ENCODE assay signal across 10 cellular contexts in the genomic region with DNA sequence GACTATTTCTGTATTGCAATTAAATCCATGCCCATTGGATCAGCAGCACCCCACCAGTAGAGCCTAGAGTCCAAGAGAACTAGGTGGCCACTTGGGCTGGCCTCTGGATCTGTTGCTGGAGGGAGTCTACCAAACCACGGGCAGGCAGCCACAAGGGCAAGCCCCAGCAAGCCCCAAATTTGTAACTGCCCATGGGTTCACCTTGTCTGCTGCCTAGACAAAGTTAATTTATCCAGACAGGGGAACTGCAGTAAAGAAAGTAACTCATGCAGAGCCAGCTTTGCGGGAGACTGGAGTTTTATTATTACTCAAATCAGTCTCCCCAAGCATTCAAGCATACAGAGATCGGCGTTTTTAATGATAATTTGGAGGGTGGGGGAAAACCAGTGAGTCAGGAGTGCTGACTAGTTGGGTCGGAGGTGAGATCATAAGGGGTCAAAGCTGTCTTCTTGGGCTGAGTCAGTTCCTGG.
A peak's percentile ranks its signal among the peaks of the same experiment; 100 is the strongest.
DNase-seq lines count a peak whose midpoint lies in the region; ATAC-seq, FAIRE-seq and TF ChIP-seq lines count a peak whose summit lies in the region.
"Had no signal": no experiment of that assay in that cellular context is flagged by ENCODE, and none has a peak within 500 bp of the region (broad histone marks: within the 10 kb centered on the region; RNA-seq: fewer than 3 reads in every experiment).

No MANE protein-coding gene starts in this region.

- POLR2A ChIA-PET in HepG2 (lab: Yijun Ruan, JAX) = no interaction called here

- H3K36me3 Mint-ChIP-seq in activated naive CD4-positive, alpha-beta T cell treated with anti-CD3 and anti-CD28 coated beads, Interleukin-2, amount 50 U/mL, for 24 hours = peaks cover 3% of the 10 kb centered on the region
- H3K36me3 Mint-ChIP-seq in activated naive CD4-positive, alpha-beta T cell treated with anti-CD3 and anti-CD28 coated beads, Interleukin-2, amount 10 ng/mL, durations not matched to agents 7 days and 5 days = no peaks in the 10 kb centered on the region
- no peaks in the 10 kb centered on the region for H3K36me3 Mint-ChIP-seq in endodermal cell (ENCODE audit: low read depth)

- BruUV-seq in HepG2 (replicated peaks; lab: Mats Ljungman, UMichigan) = no TSS peak

- peaks cover 19% of the 10 kb centered on the region for H3K4me1 ChIP-seq in HepG2 (ENCODE audit: insufficient read depth, low read length)
- no peaks in the 10 kb centered on the region for H3K4me1 ChIP-seq in endodermal cell (ENCODE audit: control insufficient read depth, insufficient read depth, low read length)

- H3K4me1 Mint-ChIP-seq in activated naive CD4-positive, alpha-beta T cell treated with anti-CD3 and anti-CD28 coated beads, Interleukin-2, amount 50 U/mL, for 24 hours = peaks cover 3% of the 10 kb centered on the region
- no peaks in the 10 kb centered on the region for H3K4me1 Mint-ChIP-seq in activated naive CD4-positive, alpha-beta T cell treated with anti-CD3 and anti-CD28 coated beads, Interleukin-2, amount 10 ng/mL, durations not matched to agents 7 days and 5 days
- H3K4me1 Mint-ChIP-seq in endodermal cell = no peaks in the 10 kb centered on the region

- CTCF ChIA-PET in activated naive CD4-positive, alpha-beta T cell treated with anti-CD3 and anti-CD28 coated beads, Interleukin-2, amount 10 ng/mL, durations not matched to agents 7 days and 5 days (lab: Charles Lee) = no interaction called here
- CTCF ChIA-PET in HepG2 (lab: Yijun Ruan, JAX; ENCODE audit: low intra/inter-chr PET ratio, low total read pairs) = no interaction called here

- H3K27me3 Mint-ChIP-seq in activated naive CD4-positive, alpha-beta T cell treated with anti-CD3 and anti-CD28 coated beads, Interleukin-2, amount 50 U/mL, for 24 hours = peaks cover 3% of the 10 kb centered on the region
- H3K27me3 Mint-ChIP-seq in activated naive CD4-positive, alpha-beta T cell treated with anti-CD3 and anti-CD28 coated beads, Interleukin-2, amount 10 ng/mL, durations not matched to agents 7 days and 5 days = no peaks in the 10 kb centered on the region
- H3K27me3 Mint-ChIP-seq in endodermal cell (ENCODE audit: insufficient read depth) = peaks cover 6% of the 10 kb centered on the region
- H3K27me3 Mint-ChIP-seq: B cell had no signal

- H3K9me3 ChIP-seq in HepG2 (ENCODE audit: low read length) (peaks cover 13% of the 10 kb centered on the region; the same call in 1 of the 2 replicates), endodermal cell (ENCODE audit: control insufficient read depth, low read length) (peaks cover 27% of the 10 kb centered on the region)

- peak overlapping the region; percentile 8 for H3K27ac Mint-ChIP-seq in activated naive CD4-positive, alpha-beta T cell treated with anti-CD3 and anti-CD28 coated beads, Interleukin-2, amount 50 U/mL, for 24 hours
- no peak overlapping the region for H3K27ac Mint-ChIP-seq in activated naive CD4-positive, alpha-beta T cell treated with anti-CD3 and anti-CD28 coated beads, Interleukin-2, amount 10 ng/mL, durations not matched to agents 7 days and 5 days
- no peak overlapping the region for H3K27ac Mint-ChIP-seq in endodermal cell
- H3K27ac Mint-ChIP-seq: B cell had no signal

- no peak for FAIRE-seq in HepG2 (lab: Jason Lieb, UNC)

- in situ Hi-C loops in HepG2 (cut with HindIII; ENCODE audit: extremely low pct_ligation_motif_present, low pct_unique_long_range_greater_than_20kb) = no loop called here

- peaks cover 9% of the 10 kb centered on the region for H3K9me3 Mint-ChIP-seq in activated naive CD4-positive, alpha-beta T cell treated with anti-CD3 and anti-CD28 coated beads, Interleukin-2, amount 50 U/mL, for 24 hours
- H3K9me3 Mint-ChIP-seq in activated naive CD4-positive, alpha-beta T cell treated with anti-CD3 and anti-CD28 coated beads, Interleukin-2, amount 10 ng/mL, durations not matched to agents 7 days and 5 days = peaks cover 8% of the 10 kb centered on the region
- peaks cover 30% of the 10 kb centered on the region for H3K9me3 Mint-ChIP-seq in endodermal cell

- H4K20me1 ChIP-seq in HepG2 (ENCODE audit: insufficient read depth, low read length) = no peaks in the 10 kb centered on the region

- H3K27ac ChIP-seq in HepG2 (ENCODE audit: extremely low read length, insufficient read depth, low read length) (no peak overlapping the region), endodermal cell (ENCODE audit: low read depth, low read length) (no peak overlapping the region)
- H3K27ac ChIP-seq: cardiac muscle cell had no signal

- H3K4me3 ChIP-seq in lower leg skin (ENCODE audit: low read depth, poor library complexity, severe bottlenecking) (no peak overlapping the region), HepG2 (replicated peaks in 1 of 3; ENCODE audit: insufficient read depth in 1 of 3, low read depth in 2 of 3, low read length in 3 of 3) (no peak overlapping the region), endodermal cell (ENCODE audit: low read length) (no peak overlapping the region)
- H3K4me3 ChIP-seq: cardiac muscle cell had no signal

- DNase-seq in activated naive CD4-positive, alpha-beta T cell treated with anti-CD3 and anti-CD28 coated beads, Interleukin-2, amount 10 ng/mL, durations not matched to agents 7 days and 5 days = no peak
- DNase-seq in activated CD8-positive, alpha-beta memory T cell treated with anti-CD3 and anti-CD28 coated beads, Interleukin-2, amount 50 U/mL, for 48 hours = peak; percentile 61
- peak; percentile 48 for DNase-seq in stimulated activated naive CD8-positive, alpha-beta T cell treated with anti-CD3 and anti-CD28 coated beads, Interleukin-15, Interleukin-2, amounts not matched to agents 100 U/mL and 50 U/mL, for 24 hours
- no peak for DNase-seq in lower leg skin (ENCODE audit: low spot score in 2 of 2)
- DNase-seq in HepG2 (ENCODE audit: low spot score) = no peak
- no peak for DNase-seq in endodermal cell

- 50 to 56% methylated on average over 5 of the region's 5 CpGs for WGBS in lower leg skin, 2 donors
- 23% methylated on average over 5 of the region's 5 CpGs for WGBS in HepG2 (ENCODE audit: low lambda C conversion rate)
- 86% methylated on average over 5 of the region's 5 CpGs; no CpG with 5 or more reads in 1 of the 2 experiments for WGBS in endodermal cell (ENCODE audit: insufficient coverage in 1 of 2, insufficient read length in 1 of 2), 2 experiments

- H2AFZ ChIP-seq in HepG2 (ENCODE audit: low read length) = no peak overlapping the region

- TF ChIP-seq RAD21 in HepG2 (CRISPR knock-in tag; IDR thresholded peaks at IDR 0.05) = no peak

- intact Hi-C loops in lower leg skin (cut with DNase I; ENCODE audit: low total_unique reads) = no loop called here
- intact Hi-C loops in HepG2 (cut with micrococcal nuclease; ENCODE audit: unreplicated experiment) = no loop called here

- no peaks in the 10 kb centered on the region for H3K79me2 ChIP-seq in HepG2 (ENCODE audit: insufficient read depth, low read length)

- no peak overlapping the region for H3K4me3 Mint-ChIP-seq in activated naive CD4-positive, alpha-beta T cell treated with anti-CD3 and anti-CD28 coated beads, Interleukin-2, amount 50 U/mL, for 24 hours
- H3K4me3 Mint-ChIP-seq in activated naive CD4-positive, alpha-beta T cell treated with anti-CD3 and anti-CD28 coated beads, Interleukin-2, amount 10 ng/mL, durations not matched to agents 7 days and 5 days = no peak overlapping the region
- no peak overlapping the region for H3K4me3 Mint-ChIP-seq in endodermal cell
- H3K4me3 Mint-ChIP-seq: B cell had no signal

- TF ChIP-seq CTCF in lower leg skin (IDR thresholded peaks at IDR 0.05) = no peak
- no peak for TF ChIP-seq CTCF in HepG2 (CRISPR knock-in tag; IDR thresholded peaks at IDR 0.05)
- no peak for TF ChIP-seq CTCF in endodermal cell (conservative IDR thresholded peaks at IDR 0.05)

- H3K9ac ChIP-seq in HepG2 (ENCODE audit: insufficient read depth, low read depth, low read length) = no peak overlapping the region
- H3K9ac ChIP-seq in endodermal cell (ENCODE audit: extremely low read depth, low read length, poor library complexity, severe bottlenecking) = no peak overlapping the region

- TF ChIP-seq EP300 in HepG2 (IDR thresholded peaks at IDR 0.05; ENCODE audit: low read depth in 2 of 2, low read length in 2 of 2) (no peak), HepG2 (CRISPR knock-in tag; IDR thresholded peaks at IDR 0.05; ENCODE audit: borderline replicate concordance) (no peak)

- no peak overlapping the region for H3K4me2 ChIP-seq in HepG2 (ENCODE audit: low read depth, low read length)

- H3K36me3 ChIP-seq in HepG2 (replicated peaks in 1 of 2; ENCODE audit: control insufficient read depth in 1 of 2, insufficient read depth in 2 of 2, low read length in 2 of 2) (no peaks in the 10 kb centered on the region), endodermal cell (ENCODE audit: control insufficient read depth, insufficient read depth, low read length) (no peaks in the 10 kb centered on the region)
- H3K36me3 ChIP-seq: cardiac muscle cell had no signal

- no peaks in the 10 kb centered on the region for H3K27me3 ChIP-seq in HepG2 (ENCODE audit: control insufficient read depth in 1 of 2, insufficient read depth in 2 of 2, low read length in 2 of 2)
- no peaks in the 10 kb centered on the region for H3K27me3 ChIP-seq in endodermal cell (ENCODE audit: control insufficient read depth, insufficient read depth, low read length, poor library complexity, severe bottlenecking)
- H3K27me3 ChIP-seq: cardiac muscle cell had no signal

- TF ChIP-seq POLR2A in lower leg skin (IDR thresholded peaks at IDR 0.05) (no peak), HepG2 (IDR thresholded peaks at IDR 0.05; ENCODE audit: insufficient read depth in 1 of 2, low read depth in 2 of 2, low read length in 2 of 2) (no peak)

- ATAC-seq in HG03060 (IDR thresholded peaks at IDR 0.05; ENCODE audit: low read depth, unreplicated experiment) = peak; percentile 65
- ATAC-seq in stimulated activated naive CD8-positive, alpha-beta T cell treated with anti-CD3 and anti-CD28 coated beads, Interleukin-15, Interleukin-2, amounts not matched to agents 100 U/mL and 50 U/mL, for 24 hours = peak; percentile 97
- no peak for ATAC-seq in HepG2

TF ChIP-seq in HepG2, 621 proteins besides CTCF, POLR2A, EP300 and RAD21 (continues in another document):
- TF ChIP-seq ARHGAP35 (CRISPR knock-in tag; IDR thresholded peaks at IDR 0.05; ENCODE audit: borderline replicate concordance) (no peak), RBM39 (IDR thresholded peaks at IDR 0.05; ENCODE audit: low read depth, low read length, poor library complexity, severe bottlenecking) (no peak), CHCHD3 (CRISPR knock-in tag; IDR thresholded peaks at IDR 0.05) (no peak), ZNF7 (CRISPR knock-in tag; IDR thresholded peaks at IDR 0.05) (no peak), RXRB (CRISPR knock-in tag; IDR thresholded peaks at IDR 0.05; ENCODE audit: borderline replicate concordance) (no peak), KLF16 (CRISPR knock-in tag; IDR thresholded peaks at IDR 0.05) (no peak)

Comparison
In these comparisons a context has a peak if more than half of its experiments do, and no peak if none do; other contexts are left out.
1. DNase-seq: peak in activated CD8-positive, alpha-beta memory T cell treated with anti-CD3 and anti-CD28 coated beads, Interleukin-2, amount 50 U/mL, for 48 hours (single experiment) and stimulated activated naive CD8-positive, alpha-beta T cell treated with anti-CD3 and anti-CD28 coated beads, Interleukin-15, Interleukin-2, amounts not matched to agents 100 U/mL and 50 U/mL, for 24 hours (single experiment); none in activated naive CD4-positive, alpha-beta T cell treated with anti-CD3 and anti-CD28 coated beads, Interleukin-2, amount 10 ng/mL, durations not matched to agents 7 days and 5 days (single experiment), lower leg skin (0 of 2), HepG2 (single experiment) and endodermal cell (single experiment).